Comparison of ENCODE assay signal across 8 cellular contexts in genomic region chr3:125519678-125520562, GRCh38. TPM values are rescaled to one million over a fixed set of nuclear protein-coding genes. Genes with fewer than 3 reads are reported as not detected.
A peak's percentile ranks its signal among the peaks of the same experiment; 100 is the strongest.
DNase-seq lines count a peak whose midpoint lies in the region; ATAC-seq and TF ChIP-seq lines count a peak whose summit lies in the region.

TSS of gene SNX4 (minus strand) at chr3:125520202. CDS start at chr3:125520172, 30 bp downstream.

- peak; percentile 25 to 41 for TF ChIP-seq RAD21 in liver (IDR thresholded peaks at IDR 0.05)

- H3K27ac ChIP-seq in liver (ENCODE audit: low read depth in 1 of 2, low read length in 2 of 2) = peak within 1 kb of the TSS; percentile 69 to 75

- peaks cover 1 to 20% (median 8%) of the 10 kb centered on the region in 4 donors for H3K4me1 ChIP-seq in liver (ENCODE audit: control insufficient read depth in 4 of 4, insufficient read depth in 4 of 4, low read length in 3 of 4)

- no peaks in the 10 kb centered on the region for H3K27me3 ChIP-seq in liver (ENCODE audit: control insufficient read depth in 4 of 4, insufficient read depth in 4 of 4, low read length in 3 of 4)

- no peaks in the 10 kb centered on the region for H3K9me3 ChIP-seq in liver (ENCODE audit: control insufficient read depth in 4 of 4, low read length in 3 of 4)

- DNase-seq in CD1c-positive myeloid dendritic cell (ENCODE audit: extremely low spot score) (peak; percentile 97), NCI-H774 (lab: John Stamatoyannopoulos, UW) (peak; percentile 78), dermis microvascular lymphatic vessel endothelial cell (ENCODE audit: low read depth in 2 of 2) (peak; percentile 79 to 94)
- peak; percentile 86 to 89 for DNase-seq in activated CD4-positive, alpha-beta T cell treated with anti-CD3 and anti-CD28 coated beads, Interleukin-2, amount 50 U/mL, for 48 hours
- DNase-seq in stimulated activated CD4-positive, alpha-beta T cell treated with anti-CD3 and anti-CD28 coated beads, Interleukin-4, amount 100 ng/mL, for 1 hour = peak; percentile 85

- H3K9ac ChIP-seq in liver (ENCODE audit: low read depth in 1 of 2, low read length in 2 of 2) = peak within 1 kb of the TSS; percentile 82 to 84

- H3K4me3 ChIP-seq in liver (ENCODE audit: low read depth in 1 of 3, low read length in 3 of 3) = peak within 1 kb of the TSS; percentile 71 to 93 (median 90)

- TF ChIP-seq CTCF in liver (IDR thresholded peaks at IDR 0.05; ENCODE audit: low read depth, low read length, missing input control) = no peak

- under 1% methylated on average over 65 of the region's 65 CpGs for WGBS in liver

- H3K36me3 ChIP-seq in liver (ENCODE audit: control insufficient read depth in 4 of 4, insufficient read depth in 3 of 4, low read depth in 1 of 4, low read length in 3 of 4) = peaks cover 0 to 6% (median 2%) of the 10 kb centered on the region in 4 donors

- peak; percentile 82 for ATAC-seq in GM19438 (IDR thresholded peaks at IDR 0.05; ENCODE audit: low read depth, unreplicated experiment)
- ATAC-seq in HG03571 (IDR thresholded peaks at IDR 0.05; ENCODE audit: unreplicated experiment) = peak; percentile 87

TF ChIP-seq in liver, 16 proteins besides CTCF, POLR2A, EP300 and RAD21:
- no peak for TF ChIP-seq MAX (IDR thresholded peaks at IDR 0.05)
- TF ChIP-seq TAF1 (conservative IDR thresholded peaks at IDR 0.05) = peak; percentile 80
- TF ChIP-seq HNF4G (IDR thresholded peaks at IDR 0.05) = peak; percentile 11
- TF ChIP-seq HNF4A (conservative IDR thresholded peaks at IDR 0.05) = peak in 1 of 2 donors; percentile 25
- no peak for TF ChIP-seq ATF3 (IDR thresholded peaks at IDR 0.05)
- TF ChIP-seq FOXA2 (IDR thresholded peaks at IDR 0.05) = no peak
- no peak for TF ChIP-seq NR2F2 (IDR thresholded peaks at IDR 0.05)
- peak; percentile 74 for TF ChIP-seq REST (IDR thresholded peaks at IDR 0.05)
- peak; percentile 84 for TF ChIP-seq YY1 (IDR thresholded peaks at IDR 0.05)
- no peak for TF ChIP-seq FOXA1 (IDR thresholded peaks at IDR 0.05)
- peak; percentile 38 to 48 for TF ChIP-seq RXRA (IDR thresholded peaks at IDR 0.05)
- TF ChIP-seq SP1 (IDR thresholded peaks at IDR 0.05) = peak; percentile 80
- no peak for TF ChIP-seq ZBTB33 (IDR thresholded peaks at IDR 0.05)
- peak in 1 of 2 donors; percentile 39 for TF ChIP-seq GABPA (IDR thresholded peaks at IDR 0.05 in 1 of 2, conservative IDR thresholded peaks at IDR 0.05 in 1 of 2)
- TF ChIP-seq EGR1 (IDR thresholded peaks at IDR 0.05; ENCODE audit: low read depth in 2 of 2) = no peak
- TF ChIP-seq JUND (IDR thresholded peaks at IDR 0.05) = no peak

RNA-seq across cellular contexts. Expression of gene SNX4, which starts in this region (rescaled TPM):
- 31.1 and 34.3 TPM in 2 replicates for total RNA-seq in dermis microvascular lymphatic vessel endothelial cell
- 10 to 100 TPM; 41.5 to 54.6 TPM for total RNA-seq in liver
- polyA plus RNA-seq in liver = 10 to 100 TPM; 25.9 to 28.8 TPM

Comparison
In these comparisons a context has a peak if more than half of its experiments do, and no peak if none do; other contexts are left out.
1. Peak in every context shown above with its lines: DNase-seq, ATAC-seq, H3K4me3 ChIP-seq and H3K27ac ChIP-seq.